Comparison of ENCODE assay signal across 8 cellular contexts in genomic region chr6:16712931-16713484, GRCh38. TPM values are rescaled to one million over a fixed set of nuclear protein-coding genes. Genes with fewer than 3 reads are reported as not detected.
A peak's percentile ranks its signal among the peaks of the same experiment; 100 is the strongest.
DNase-seq lines count a peak whose midpoint lies in the region; ATAC-seq and TF ChIP-seq lines count a peak whose summit lies in the region.

No MANE protein-coding gene starts in this region.

- H3K27me3 Mint-ChIP-seq in CD14-positive monocyte (ENCODE audit: low read depth in 3 of 3) = peaks cover 0 to 2% (median 0%) of the 10 kb centered on the region in 3 donors
- no peaks in the 10 kb centered on the region for H3K27me3 Mint-ChIP-seq in activated CD4-positive, alpha-beta memory T cell treated with anti-CD3 and anti-CD28 coated beads, Interleukin-2, amount 10 ng/mL, durations not matched to agents 7 days and 5 days

- no peaks in the 10 kb centered on the region for H3K9me3 ChIP-seq in WERI-Rb-1 (ENCODE audit: severe bottlenecking)

- H3K4me3 ChIP-seq in fibroblast of villous mesenchyme (ENCODE audit: low read depth, low read length) (peak overlapping the region; percentile 41), WERI-Rb-1 (ENCODE audit: low read depth, low read length) (no peak overlapping the region)

- peak; percentile 57 for ATAC-seq in GM19328 (IDR thresholded peaks at IDR 0.05; ENCODE audit: unreplicated experiment)

- H3K36me3 Mint-ChIP-seq in CD14-positive monocyte = peaks cover 14 to 16% of the 10 kb centered on the region in 2 donors
- peaks cover 24% of the 10 kb centered on the region for H3K36me3 Mint-ChIP-seq in activated CD4-positive, alpha-beta memory T cell treated with anti-CD3 and anti-CD28 coated beads, Interleukin-2, amount 10 ng/mL, durations not matched to agents 7 days and 5 days (ENCODE audit: low read depth)

- TF ChIP-seq CTCF in CD14-positive monocyte (IDR thresholded peaks at IDR 0.05) (peak; percentile 60), fibroblast of villous mesenchyme (IDR thresholded peaks at IDR 0.05; ENCODE audit: insufficient read depth, low read depth, low read length) (peak; percentile 38), WERI-Rb-1 (IDR thresholded peaks at IDR 0.05; ENCODE audit: low read depth, low read length) (no peak)

- H3K36me3 ChIP-seq in WERI-Rb-1 = no peaks in the 10 kb centered on the region

- H3K4me1 Mint-ChIP-seq in CD14-positive monocyte = peaks cover 58% of the 10 kb centered on the region
- peaks cover 70% of the 10 kb centered on the region for H3K4me1 Mint-ChIP-seq in activated CD4-positive, alpha-beta memory T cell treated with anti-CD3 and anti-CD28 coated beads, Interleukin-2, amount 10 ng/mL, durations not matched to agents 7 days and 5 days

- no peaks in the 10 kb centered on the region for H3K9me3 Mint-ChIP-seq in CD14-positive monocyte
- H3K9me3 Mint-ChIP-seq in activated CD4-positive, alpha-beta memory T cell treated with anti-CD3 and anti-CD28 coated beads, Interleukin-2, amount 10 ng/mL, durations not matched to agents 7 days and 5 days = no peaks in the 10 kb centered on the region

- intact Hi-C loops in CD14-positive monocyte (cut with micrococcal nuclease) = loop anchor here (2.0 to 5.0 kb wide), 4 partner anchors 16 to 50 kb away; no protein-coding TSS in a partner anchor

- CTCF ChIA-PET in activated CD4-positive, alpha-beta memory T cell treated with anti-CD3 and anti-CD28 coated beads, Interleukin-2, amount 10 ng/mL, durations not matched to agents 7 days and 5 days (lab: Charles Lee) = interaction anchor here (0.9 to 4.6 kb wide), 17 partner anchors 9 to 303 kb away, joined by 3 to 49 read pairs (median 5); partner anchors contain the start of gene ATXN1

- no peaks in the 10 kb centered on the region for H3K27me3 ChIP-seq in WERI-Rb-1 (ENCODE audit: insufficient read depth, low read depth, severe bottlenecking)

- H3K4me3 Mint-ChIP-seq in CD14-positive monocyte = peak overlapping the region in 1 of 2 donors; percentile 80
- H3K4me3 Mint-ChIP-seq in activated CD4-positive, alpha-beta memory T cell treated with anti-CD3 and anti-CD28 coated beads, Interleukin-2, amount 10 ng/mL, durations not matched to agents 7 days and 5 days = peak overlapping the region; percentile 66

- POLR2A ChIA-PET in activated CD4-positive, alpha-beta memory T cell treated with anti-CD3 and anti-CD28 coated beads, Interleukin-2, amount 10 ng/mL, durations not matched to agents 7 days and 5 days (lab: Charles Lee) = interaction anchor here (0.7 to 10.3 kb wide), 23 partner anchors 9 to 390 kb away, joined by 3 to 94 read pairs (median 4); partner anchors contain the start of gene ATXN1

- no peak overlapping the region for H3K27ac ChIP-seq in WERI-Rb-1

- DNase-seq in CD14-positive monocyte (ENCODE audit: low spot score) = peak; percentile 83
- DNase-seq in LHCN-M2 (ENCODE audit: low read depth) = peak; percentile 95
- DNase-seq in activated CD4-positive, alpha-beta memory T cell treated with anti-CD3 and anti-CD28 coated beads, Interleukin-2, amount 10 ng/mL, durations not matched to agents 7 days and 5 days = no peak
- peak; percentile 96 for DNase-seq in fibroblast of villous mesenchyme (ENCODE audit: low read depth)
- DNase-seq in pons (ENCODE audit: low spot score) = peak; percentile 83
- DNase-seq in iPS-NIHi11 (ENCODE audit: low spot score) = no peak
- DNase-seq in WERI-Rb-1 = no peak

- H3K27ac Mint-ChIP-seq in CD14-positive monocyte = peak overlapping the region; percentile 96 to 99 (median 98)
- H3K27ac Mint-ChIP-seq in activated CD4-positive, alpha-beta memory T cell treated with anti-CD3 and anti-CD28 coated beads, Interleukin-2, amount 10 ng/mL, durations not matched to agents 7 days and 5 days = peak overlapping the region; percentile 97

RNA-seq across cellular contexts. Expression of gene ATXN1, which starts 48.3 kb away (rescaled TPM):
- 10 to 100 TPM in 1 of 2 donors, 1 to 10 TPM in 1; 8.8 to 10.9 TPM for polyA plus RNA-seq in CD14-positive monocyte
- 8.2 and 9.9 TPM in 2 replicates for total RNA-seq in LHCN-M2 (2014; rRNA removed)
- polyA plus RNA-seq in LHCN-M2 (2012) = 5.8 TPM
- 10 to 100 TPM; 83.1 to 89.4 TPM for total RNA-seq in activated CD4-positive, alpha-beta memory T cell treated with anti-CD3 and anti-CD28 coated beads, Interleukin-2, amount 10 ng/mL, durations not matched to agents 7 days and 5 days
- total RNA-seq in fibroblast of villous mesenchyme = 42.5 and 45.3 TPM in 2 replicates

Comparison
In these comparisons a context has a peak if more than half of its experiments do, and no peak if none do; other contexts are left out.
1. DNase-seq: peak in CD14-positive monocyte (single experiment), LHCN-M2 (single experiment), fibroblast of villous mesenchyme (single experiment) and pons (single experiment); none in activated CD4-positive, alpha-beta memory T cell treated with anti-CD3 and anti-CD28 coated beads, Interleukin-2, amount 10 ng/mL, durations not matched to agents 7 days and 5 days (single experiment), iPS-NIHi11 (single experiment) and WERI-Rb-1 (single experiment).